Comparison of ENCODE assay signal across 8 cellular contexts in the genomic region with DNA sequence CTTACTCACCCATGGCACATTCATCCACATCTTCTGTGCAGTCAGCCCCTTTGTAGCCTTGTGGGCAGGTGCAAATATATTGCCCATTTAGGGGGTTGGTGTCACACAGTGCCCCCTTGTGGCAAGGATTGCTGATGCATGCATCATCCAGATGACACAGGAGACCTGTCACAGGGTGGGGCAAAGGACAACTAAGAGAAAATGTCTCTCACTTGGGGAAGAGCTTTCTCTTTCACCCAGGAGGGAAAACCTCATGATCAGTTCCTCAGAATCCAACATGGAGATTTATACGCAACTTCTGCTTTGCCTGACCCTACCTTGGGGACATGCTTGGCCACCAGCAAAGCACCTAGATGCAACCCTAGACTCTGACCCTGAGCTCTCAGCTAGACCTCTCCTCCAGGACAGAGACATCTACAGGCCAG.
A peak's percentile ranks its signal among the peaks of the same experiment; 100 is the strongest.
DNase-seq lines count a peak whose midpoint lies in the region; ATAC-seq and TF ChIP-seq lines count a peak whose summit lies in the region.

No MANE protein-coding gene starts in this region.

- H3K79me2 ChIP-seq in OCI-LY7 (ENCODE audit: insufficient read depth, low read depth, low read length) (no peaks in the 10 kb centered on the region), trophoblast cell (ENCODE audit: control insufficient read depth, insufficient read depth, low read length, poor library complexity) (no peaks in the 10 kb centered on the region)

- H3K9ac ChIP-seq in trophoblast cell (ENCODE audit: low read length) = no peak overlapping the region

- no peaks in the 10 kb centered on the region for H3K79me1 ChIP-seq in trophoblast cell (ENCODE audit: low read length)

- intact Hi-C loops in OCI-LY7 (cut with micrococcal nuclease; ENCODE audit: unreplicated experiment) (no loop called here), vagina (cut with DNase I) (no loop called here)

- H3K9me2 ChIP-seq in OCI-LY7 (ENCODE audit: insufficient read depth, low read length) = no peaks in the 10 kb centered on the region

- ATAC-seq in HG02884 (IDR thresholded peaks at IDR 0.05; ENCODE audit: unreplicated experiment) = peak; percentile 84

- H3K14ac ChIP-seq in trophoblast cell (ENCODE audit: low read length) = no peak overlapping the region

- no CpG with 5 or more reads among the region's 1 CpG for WGBS in trophoblast cell (ENCODE audit: extremely low coverage, insufficient coverage, insufficient read length)

- no peak overlapping the region for H2AK5ac ChIP-seq in trophoblast cell (ENCODE audit: low read length)

- H2BK120ac ChIP-seq in trophoblast cell (ENCODE audit: insufficient read depth, low read length, poor library complexity) = no peak overlapping the region

- no peaks in the 10 kb centered on the region for H3K4me1 ChIP-seq in OCI-LY7 (ENCODE audit: insufficient read depth, low read length, poor library complexity, severe bottlenecking)
- H3K4me1 ChIP-seq in trophoblast cell (ENCODE audit: control insufficient read depth in 1 of 2, insufficient read depth in 2 of 2, low read length in 2 of 2) = no peaks in the 10 kb centered on the region
- peaks cover 58% of the 10 kb centered on the region for H3K4me1 ChIP-seq in vagina

- no peak overlapping the region for H3K27ac ChIP-seq in OCI-LY7 (ENCODE audit: low read depth, low read length, poor library complexity, severe bottlenecking)
- no peak overlapping the region for H3K27ac ChIP-seq in trophoblast cell (ENCODE audit: low read depth, low read length)
- H3K27ac ChIP-seq in vagina = no peak overlapping the region

- no peaks in the 10 kb centered on the region for H4K20me1 ChIP-seq in OCI-LY7 (ENCODE audit: insufficient read depth, low read length)

- H4K8ac ChIP-seq in trophoblast cell (ENCODE audit: low read depth, low read length) = no peak overlapping the region

- DNase-seq in NOMO-1 (lab: John Stamatoyannopoulos, UW; ENCODE audit: unreplicated experiment in 2 of 2) (peak; percentile 7 to 43), NOMO-1 treated with dmso at 0.1 percent for 144 hours (lab: John Stamatoyannopoulos, UW; ENCODE audit: unreplicated experiment) (no peak), OCI-LY7 (ENCODE audit: low spot score) (peak; percentile 77), activated T-cell treated with anti-CD3 and anti-CD28 coated beads for 24 hours (ENCODE audit: low read depth) (peak; percentile 70), fibroblast of peridontal ligament (ENCODE audit: extremely low read depth) (peak; percentile 32), trophoblast cell (peak; percentile 65 to 83), vagina (ENCODE audit: extremely low spot score in 2 of 2) (no peak)

- H3K27me3 ChIP-seq in trophoblast cell (ENCODE audit: insufficient read depth, low read length) (no peaks in the 10 kb centered on the region), vagina (no peaks in the 10 kb centered on the region)

- H3K18ac ChIP-seq in trophoblast cell (ENCODE audit: low read length) = no peak overlapping the region

- H3K9me3 ChIP-seq in OCI-LY7 (ENCODE audit: low read length) (no peaks in the 10 kb centered on the region), trophoblast cell (ENCODE audit: insufficient read depth, low read depth, low read length) (no peaks in the 10 kb centered on the region), vagina (no peaks in the 10 kb centered on the region)

- H4K12ac ChIP-seq in trophoblast cell (ENCODE audit: low read depth, low read length) = no peak overlapping the region

- no peak overlapping the region for H2BK5ac ChIP-seq in trophoblast cell (ENCODE audit: low read depth, low read length, poor library complexity)

- H3K36me3 ChIP-seq in OCI-LY7 (ENCODE audit: insufficient read depth, low read length) (peaks cover 45% of the 10 kb centered on the region), trophoblast cell (ENCODE audit: control insufficient read depth in 1 of 2, insufficient read depth in 2 of 2, low read length in 2 of 2) (peaks cover 12 to 31% of the 10 kb centered on the region in 2 experiments), vagina (peaks cover 0 to 41% of the 10 kb centered on the region in 2 donors)

- CTCF ChIA-PET in OCI-LY7 (lab: Charles Lee; ENCODE audit: unreplicated experiment) = interaction anchor here (0.6 to 0.7 kb wide), 2 partner anchors 18 to 39 kb away, joined by 3 to 4 read pairs; no protein-coding TSS in a partner anchor

- TF ChIP-seq CTCF in OCI-LY7 (conservative IDR thresholded peaks at IDR 0.05; ENCODE audit: low read length) (peak; percentile 96), vagina (IDR thresholded peaks at IDR 0.05) (peak in 2 of 3 experiments; percentile 24 to 48)

- BruUV-seq in OCI-LY7 (replicated peaks; lab: Mats Ljungman, UMichigan) = no TSS peak

- no peak overlapping the region for H4K91ac ChIP-seq in trophoblast cell (ENCODE audit: low read depth, low read length)

- POLR2A ChIA-PET in OCI-LY7 (lab: Charles Lee) = no interaction called here

- H3K4me2 ChIP-seq in OCI-LY7 (ENCODE audit: low read length) (no peak overlapping the region), trophoblast cell (ENCODE audit: low read length) (no peak overlapping the region)

- no peak overlapping the region for H3K4ac ChIP-seq in trophoblast cell (ENCODE audit: low read depth, low read length)

- H2AFZ ChIP-seq in OCI-LY7 (ENCODE audit: low read length) (no peak overlapping the region), trophoblast cell (ENCODE audit: insufficient read depth, low read length, poor library complexity) (no peak overlapping the region)

- no peak for TF ChIP-seq POLR2A in vagina (IDR thresholded peaks at IDR 0.05)

- no peak overlapping the region for H2BK12ac ChIP-seq in trophoblast cell (ENCODE audit: low read length)

- H3K4me3 ChIP-seq in OCI-LY7 (ENCODE audit: low read depth, low read length, poor library complexity, severe bottlenecking) (no peak overlapping the region), trophoblast cell (ENCODE audit: low read depth, low read length) (no peak overlapping the region), vagina (no peak overlapping the region)

- H3K23ac ChIP-seq in trophoblast cell (ENCODE audit: low read length) = no peak overlapping the region

Comparison
In these comparisons a context has a peak if more than half of its experiments do, and no peak if none do; other contexts are left out.
1. DNase-seq: peak in NOMO-1 (2 of 2), OCI-LY7 (single experiment), activated T-cell treated with anti-CD3 and anti-CD28 coated beads for 24 hours (single experiment), fibroblast of peridontal ligament (single experiment) and trophoblast cell (2 of 2); none in NOMO-1 treated with dmso at 0.1 percent for 144 hours (single experiment) and vagina (0 of 2).